In the genomic region with DNA sequence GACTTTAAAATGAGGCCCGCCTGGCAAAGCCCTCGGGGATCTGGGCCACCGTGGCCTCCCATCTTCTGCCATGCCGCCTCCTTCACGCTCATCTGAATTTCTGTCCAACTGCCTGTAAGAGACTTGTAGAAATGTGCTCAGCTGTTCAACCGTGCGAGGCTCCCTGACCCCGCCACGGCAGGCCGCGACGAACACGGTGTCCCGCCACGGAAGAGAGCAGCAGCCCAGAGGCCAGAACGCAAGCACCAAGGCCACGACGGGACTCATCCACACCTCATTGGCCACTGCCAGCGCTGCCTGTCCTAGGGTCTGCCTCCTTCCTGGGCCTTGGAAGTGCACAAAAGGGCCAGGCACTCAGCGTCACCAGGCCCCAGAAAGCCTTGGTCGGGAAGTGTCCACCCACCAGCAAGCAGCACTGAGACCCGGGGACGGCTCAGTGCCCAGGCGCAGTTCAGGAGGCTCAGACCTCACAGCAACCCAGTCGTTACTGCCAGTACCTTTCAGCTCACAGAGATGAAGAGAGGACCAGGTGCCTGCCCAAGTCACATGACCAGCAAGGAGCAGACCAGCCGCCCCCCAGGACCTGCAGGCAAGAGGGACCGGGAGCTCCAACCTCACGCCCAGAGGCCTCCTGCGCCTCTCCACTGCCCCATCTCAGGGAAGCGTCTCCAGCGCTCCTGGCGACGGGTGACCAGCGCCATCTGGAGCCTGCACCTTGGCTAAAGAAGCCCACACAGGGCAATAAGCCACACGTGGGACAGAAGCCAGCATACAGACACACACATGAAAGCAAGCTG, we compare ENCODE assay signal across 20 cellular contexts.
"Had no signal": no experiment of that assay in that cellular context is flagged by ENCODE, and none has a peak within 500 bp of the region (broad histone marks: within the 10 kb centered on the region; RNA-seq: fewer than 3 reads in every experiment).

No MANE protein-coding gene starts in this region.

- H3K27ac Mint-ChIP-seq: activated T-helper 17 cell treated with anti-CD3 and anti-CD28 coated beads, Interleukin-2, amount 50 U/mL, for 72 hours; endodermal cell had no signal

- H3K4me1 ChIP-seq: breast epithelium, gastroesophageal sphincter, parathyroid adenoma, stomach, upper lobe of left lung had no signal

- H3K4me3 ChIP-seq: breast epithelium, dorsolateral prefrontal cortex, gastroesophageal sphincter, stomach, testis, upper lobe of left lung had no signal

- H3K4me3 Mint-ChIP-seq: activated T-helper 17 cell treated with anti-CD3 and anti-CD28 coated beads, Interleukin-2, amount 50 U/mL, for 72 hours; endodermal cell had no signal

- H3K27ac ChIP-seq: breast epithelium, dorsolateral prefrontal cortex, gastroesophageal sphincter, neutrophil, parathyroid adenoma, stomach, testis, upper lobe of left lung had no signal

- H3K27me3 Mint-ChIP-seq: activated T-helper 17 cell treated with anti-CD3 and anti-CD28 coated beads, Interleukin-2, amount 50 U/mL, for 72 hours had no signal

- DNase-seq: activated CD4-positive, alpha-beta T cell treated with anti-CD3 and anti-CD28 coated beads for 1 hour; activated CD4-positive, alpha-beta T cell treated with anti-CD3 and anti-CD28 coated beads, Interleukin-2, amount 50 U/mL, for 4 hours; activated naive CD4-positive, alpha-beta T cell treated with Interleukin-2 at 50 U/mL for 16 hours; anterior cingulate cortex; endodermal cell; erythroblast; mammary epithelial cell; stimulated activated CD4-positive, alpha-beta T cell treated with anti-CD3 and anti-CD28 coated beads, Interleukin-12 subunit alpha, Interleukin-12 subunit beta, amount 100 ng/mL, for 4 hours; stimulated activated CD4-positive, alpha-beta T cell treated with anti-CD3 and anti-CD28 coated beads, Interleukin-2, amount 100 ng/mL, for 24 hours; stomach; T-helper 9 cell; testis had no signal

- ATAC-seq: activated T-helper 17 cell treated with anti-CD3 and anti-CD28 coated beads, Interleukin-2, amount 50 U/mL, for 72 hours; gastroesophageal sphincter had no signal

- FAIRE-seq: islet of Langerhans had no signal

- H3K36me3 ChIP-seq: breast epithelium had no signal

- H3K9me3 Mint-ChIP-seq: activated T-helper 17 cell treated with anti-CD3 and anti-CD28 coated beads, Interleukin-2, amount 50 U/mL, for 72 hours; endodermal cell had no signal

- H3K9ac ChIP-seq: parathyroid adenoma had no signal

- H3K9me3 ChIP-seq: breast epithelium, gastroesophageal sphincter, neutrophil, stomach, testis, upper lobe of left lung had no signal

- H3K4me1 Mint-ChIP-seq: activated T-helper 17 cell treated with anti-CD3 and anti-CD28 coated beads, Interleukin-2, amount 50 U/mL, for 72 hours had no signal
